In genomic region chr13:20230913-20231838, GRCh38 we compare ENCODE assay signal across 9 cellular contexts. TPM values are rescaled to one million over a fixed set of nuclear protein-coding genes. Genes with fewer than 3 reads are reported as not detected.
DNase-seq lines count a peak whose midpoint lies in the region; ATAC-seq and TF ChIP-seq lines count a peak whose summit lies in the region.
"Had no signal": no experiment of that assay in that cellular context is flagged by ENCODE, and none has a peak within 500 bp of the region (broad histone marks: within the 10 kb centered on the region; RNA-seq: fewer than 3 reads in every experiment).

No MANE protein-coding gene starts in this region.

- peaks cover 5% of the 10 kb centered on the region for H3K4me1 ChIP-seq in CD8-positive, alpha-beta memory T cell (ENCODE audit: insufficient read depth, low read length)
- no peaks in the 10 kb centered on the region for H3K4me1 ChIP-seq in osteoblast (ENCODE audit: insufficient read depth, low read length)

- H2AFZ ChIP-seq in osteoblast (ENCODE audit: low read length) = no peak overlapping the region

- peaks cover 7% of the 10 kb centered on the region for H3K27me3 ChIP-seq in CD8-positive, alpha-beta memory T cell (ENCODE audit: insufficient read depth, low read length, poor library complexity, severe bottlenecking)
- peaks cover 61% of the 10 kb centered on the region for H3K27me3 ChIP-seq in osteoblast (ENCODE audit: insufficient read depth, low read length)

- H3K4me3 ChIP-seq in CD8-positive, alpha-beta memory T cell (ENCODE audit: low read length) = peak overlapping the region; percentile 73
- H3K4me3 ChIP-seq in osteoblast (ENCODE audit: insufficient read depth, low read length) = no peak overlapping the region

- H3K9me3 ChIP-seq in CD8-positive, alpha-beta memory T cell (ENCODE audit: low read length) = no peaks in the 10 kb centered on the region
- H3K9me3 ChIP-seq in T-helper 17 cell (ENCODE audit: control insufficient read depth, low read length, poor library complexity, severe bottlenecking) (no peaks in the 10 kb centered on the region), osteoblast (ENCODE audit: low read depth, low read length) (no peaks in the 10 kb centered on the region)

- peak overlapping the region in 4 of 8 donors; percentile 58 to 72 (median 66) for H3K27ac Mint-ChIP-seq in CD8-positive, alpha-beta memory T cell
- peak overlapping the region; percentile 65 for H3K27ac Mint-ChIP-seq in T-helper 17 cell
- no peak overlapping the region for H3K27ac Mint-ChIP-seq in effector memory CD8-positive, alpha-beta T cell

- no peaks in the 10 kb centered on the region for H3K79me2 ChIP-seq in osteoblast (ENCODE audit: insufficient read depth, low read length)

- H3K4me2 ChIP-seq in osteoblast (ENCODE audit: insufficient read depth, low read length) = no peak overlapping the region

- H3K9me3 Mint-ChIP-seq in CD8-positive, alpha-beta memory T cell = peaks cover 0 to 2% (median 0%) of the 10 kb centered on the region in 5 donors
- H3K9me3 Mint-ChIP-seq in effector memory CD8-positive, alpha-beta T cell = no peaks in the 10 kb centered on the region

- H3K36me3 Mint-ChIP-seq in CD8-positive, alpha-beta memory T cell = peaks cover 0 to 2% (median 0%) of the 10 kb centered on the region in 3 donors
- H3K36me3 Mint-ChIP-seq in T-helper 17 cell (ENCODE audit: low read depth) = peaks cover 3% of the 10 kb centered on the region
- no peaks in the 10 kb centered on the region for H3K36me3 Mint-ChIP-seq in effector memory CD8-positive, alpha-beta T cell (ENCODE audit: insufficient read depth)

- peaks cover 7 to 17% (median 14%) of the 10 kb centered on the region in 3 donors for H3K4me1 Mint-ChIP-seq in CD8-positive, alpha-beta memory T cell
- peaks cover 10% of the 10 kb centered on the region for H3K4me1 Mint-ChIP-seq in T-helper 17 cell
- H3K4me1 Mint-ChIP-seq in effector memory CD8-positive, alpha-beta T cell (ENCODE audit: low read depth in 2 of 2) = peaks cover 4 to 8% of the 10 kb centered on the region in 2 donors

- DNase-seq in CD8-positive, alpha-beta memory T cell = peak in 1 of 5 donors; percentile 27
- DNase-seq in T-helper 17 cell = no peak
- no peak for DNase-seq in effector memory CD8-positive, alpha-beta T cell
- peak; percentile 82 for DNase-seq in osteoblast (ENCODE audit: insufficient read length, low spot score, missing footprints)
- DNase-seq in inferior parietal cortex (ENCODE audit: extremely low spot score) = no peak
- DNase-seq in NCI-H187 treated with DMSO at 0.1 percent for 48 hours (lab: John Stamatoyannopoulos, UW) = no peak
- DNase-seq: NCI-H2171 had no signal

- no peaks in the 10 kb centered on the region for H3K36me3 ChIP-seq in CD8-positive, alpha-beta memory T cell (ENCODE audit: insufficient read depth, low read length)
- H3K36me3 ChIP-seq in osteoblast (ENCODE audit: insufficient read depth, low read length) = no peaks in the 10 kb centered on the region

- peak overlapping the region; percentile 75 to 91 (median 83) for H3K4me3 Mint-ChIP-seq in CD8-positive, alpha-beta memory T cell
- H3K4me3 Mint-ChIP-seq in T-helper 17 cell = peak overlapping the region; percentile 88
- H3K4me3 Mint-ChIP-seq in effector memory CD8-positive, alpha-beta T cell = peak overlapping the region; percentile 72 to 75

- peaks cover 36 to 55% of the 10 kb centered on the region in 2 donors for H3K27me3 Mint-ChIP-seq in CD8-positive, alpha-beta memory T cell
- H3K27me3 Mint-ChIP-seq in T-helper 17 cell = peaks cover 28% of the 10 kb centered on the region
- peaks cover 43 to 69% of the 10 kb centered on the region in 2 donors for H3K27me3 Mint-ChIP-seq in effector memory CD8-positive, alpha-beta T cell

- H3K27ac ChIP-seq in CD8-positive, alpha-beta memory T cell (ENCODE audit: low read depth, low read length) = no peak overlapping the region
- no peak overlapping the region for H3K27ac ChIP-seq in osteoblast (ENCODE audit: low read depth, low read length)

- peak; percentile 35 for ATAC-seq in T-helper 17 cell
- peak; percentile 29 for ATAC-seq in effector memory CD8-positive, alpha-beta T cell (replicated peaks)
- ATAC-seq in GM21367 (IDR thresholded peaks at IDR 0.05; ENCODE audit: unreplicated experiment) = no peak
- no peak for ATAC-seq in GM19395 (IDR thresholded peaks at IDR 0.05; ENCODE audit: unreplicated experiment)

- POLR2A ChIA-PET in CD8-positive, alpha-beta memory T cell (lab: Charles Lee) = no interaction called here

- H4K20me1 ChIP-seq in osteoblast (ENCODE audit: insufficient read depth, low read length) = no peaks in the 10 kb centered on the region

- TF ChIP-seq CTCF in osteoblast (IDR thresholded peaks at IDR 0.05; ENCODE audit: extremely low read depth, low read depth, low read length) = no peak

- CTCF ChIA-PET in CD8-positive, alpha-beta memory T cell (lab: Charles Lee) = no interaction called here

RNA-seq across cellular contexts. Expression of gene GJB6, which starts 0.9 kb away (rescaled TPM):
- total RNA-seq in CD8-positive, alpha-beta memory T cell = 1 to 10 TPM; 7.3 to 7.7 TPM
- polyA plus RNA-seq in CD8-positive, alpha-beta memory T cell = not detected
- total RNA-seq in T-helper 17 cell (1 to 10 TPM; 1.3 to 3.3 TPM), osteoblast (not detected in 2 replicates)

RNA-seq across cellular contexts. Expression of gene GJB2, which starts 38.4 kb away (rescaled TPM):
- total RNA-seq in CD8-positive, alpha-beta memory T cell = 10 to 100 TPM; 27.3 to 27.6 TPM
- polyA plus RNA-seq in CD8-positive, alpha-beta memory T cell = not detected
- total RNA-seq in T-helper 17 cell (not detected), osteoblast (under 0.01 and 0.29 TPM in 2 replicates)

Comparison
In these comparisons a context has a peak if more than half of its experiments do, and no peak if none do; other contexts are left out.
1. ATAC-seq: peak in T-helper 17 cell (single experiment) and effector memory CD8-positive, alpha-beta T cell (single experiment); none in GM21367 (single experiment) and GM19395 (single experiment).
2. RNA of gene GJB2, which starts 38.4 kb away (total RNA-seq): 27.3 to 27.6 TPM in CD8-positive, alpha-beta memory T cell; not detected in T-helper 17 cell and under 0.01 to 0.29 TPM in osteoblast; every median in the first group is over 10 times any median in the second.
3. Peak in every context shown above with its lines, with median percentiles within 50 percentile points of each other: H3K4me3 Mint-ChIP-seq.